ENCODE assay signal across 27 cellular contexts in genomic region chr11:74521666-74522252, GRCh38. TPM values are rescaled to one million over a fixed set of nuclear protein-coding genes. Genes with fewer than 3 reads are reported as not detected.
"Had no signal": no experiment of that assay in that cellular context is flagged by ENCODE, and none has a peak within 500 bp of the region (broad histone marks: within the 10 kb centered on the region; RNA-seq: fewer than 3 reads in every experiment).

No MANE protein-coding gene starts in this region.

- H3K27me3 Mint-ChIP-seq: activated naive CD8-positive, alpha-beta T cell had no signal

- H3K27me3 ChIP-seq: esophagus squamous epithelium, gastroesophageal sphincter had no signal

- H3K27ac ChIP-seq: epithelial cell of prostate, esophagus squamous epithelium, gastroesophageal sphincter had no signal

- H3K4me3 Mint-ChIP-seq: activated B cell treated with CpG ODN at 0.5 μM for 24 hours; activated CD4-positive, alpha-beta memory T cell treated with anti-CD3 and anti-CD28 coated beads, Interleukin-2, amount 10 ng/mL, durations not matched to agents 7 days and 5 days; activated CD4-positive, alpha-beta T cell treated with anti-CD3 and anti-CD28 coated beads, Interleukin-2, amount 10 ng/mL, durations not matched to agents 7 days and 5 days; activated naive CD8-positive, alpha-beta T cell; activated T-cell treated with anti-CD3 and anti-CD28 coated beads, Interleukin-2, amount 50 U/mL, for 24 hours; activated T-cell treated with anti-CD3 and anti-CD28 coated beads, Interleukin-2, amount 50 U/mL, for 72 hours; effector memory CD8-positive, alpha-beta T cell had no signal

- FAIRE-seq: astrocyte, colon had no signal

- H3K36me3 ChIP-seq: esophagus squamous epithelium, gastroesophageal sphincter had no signal

- H3K4me1 ChIP-seq: gastroesophageal sphincter had no signal

- H3K9me3 ChIP-seq: esophagus squamous epithelium, gastroesophageal sphincter had no signal

- H3K9me3 Mint-ChIP-seq: activated CD4-positive, alpha-beta memory T cell treated with anti-CD3 and anti-CD28 coated beads, Interleukin-2, amount 10 ng/mL, durations not matched to agents 7 days and 5 days; activated CD4-positive, alpha-beta T cell treated with anti-CD3 and anti-CD28 coated beads, Interleukin-2, amount 10 ng/mL, durations not matched to agents 7 days and 5 days; effector memory CD8-positive, alpha-beta T cell had no signal

- ATAC-seq: activated CD4-positive, CD25-positive, alpha-beta regulatory T cell treated with anti-CD3 and anti-CD28 coated beads, Interleukin-2, amount 50 U/mL, for 24 hours; activated T-cell treated with anti-CD3 and anti-CD28 coated beads, Interleukin-2, amount 50 U/mL, for 72 hours; effector memory CD8-positive, alpha-beta T cell; gastroesophageal sphincter had no signal

- DNase-seq: activated B cell treated with CpG ODN at 0.5 μM for 24 hours; activated CD4-positive, alpha-beta memory T cell treated with anti-CD3 and anti-CD28 coated beads, Interleukin-2, amount 10 ng/mL, durations not matched to agents 7 days and 5 days; activated CD4-positive, alpha-beta T cell treated with anti-CD3 and anti-CD28 coated beads, Interleukin-2, amount 10 ng/mL, durations not matched to agents 7 days and 5 days; activated CD4-positive, alpha-beta T cell treated with anti-CD3 and anti-CD28 coated beads, Interleukin-2, amount 50 U/mL, for 4 hours; activated CD8-positive, alpha-beta memory T cell treated with anti-CD3 and anti-CD28 coated beads, Interleukin-2, amount 50 U/mL, for 48 hours; activated gamma-delta T cell; activated naive CD4-positive, alpha-beta T cell treated with anti-CD3 and anti-CD28 coated beads, Interleukin-2, amount 50 U/mL, for 16 hours; activated naive CD4-positive, alpha-beta T cell treated with Interleukin-2 at 50 U/mL for 16 hours; activated T-cell treated with anti-CD3 and anti-CD28 coated beads for 4 hours; activated T-cell treated with anti-CD3 and anti-CD28 coated beads, Interleukin-2, amount 50 U/mL, for 24 hours; activated T-cell treated with anti-CD3 and anti-CD28 coated beads, Interleukin-2, amount 50 U/mL, for 72 hours; amniotic stem cell; anterior cingulate cortex; caudate nucleus; cortex of kidney; effector CD4-positive, alpha-beta T cell; effector memory CD8-positive, alpha-beta T cell; esophagus squamous epithelium; foreskin melanocyte; T-helper 2 cell had no signal

- H3K4me1 Mint-ChIP-seq: activated B cell treated with CpG ODN at 0.5 μM for 24 hours; activated CD4-positive, alpha-beta memory T cell treated with anti-CD3 and anti-CD28 coated beads, Interleukin-2, amount 10 ng/mL, durations not matched to agents 7 days and 5 days; activated CD4-positive, alpha-beta T cell treated with anti-CD3 and anti-CD28 coated beads, Interleukin-2, amount 10 ng/mL, durations not matched to agents 7 days and 5 days had no signal

- H3K27ac Mint-ChIP-seq: activated B cell treated with CpG ODN at 0.5 μM for 24 hours; activated CD4-positive, alpha-beta memory T cell treated with anti-CD3 and anti-CD28 coated beads, Interleukin-2, amount 10 ng/mL, durations not matched to agents 7 days and 5 days; activated CD4-positive, alpha-beta T cell treated with anti-CD3 and anti-CD28 coated beads, Interleukin-2, amount 10 ng/mL, durations not matched to agents 7 days and 5 days; activated naive CD8-positive, alpha-beta T cell; activated T-cell treated with anti-CD3 and anti-CD28 coated beads, Interleukin-2, amount 50 U/mL, for 24 hours; activated T-cell treated with anti-CD3 and anti-CD28 coated beads, Interleukin-2, amount 50 U/mL, for 72 hours; effector memory CD8-positive, alpha-beta T cell had no signal

- H3K36me3 Mint-ChIP-seq: activated naive CD8-positive, alpha-beta T cell had no signal

- H3K4me3 ChIP-seq: esophagus squamous epithelium, gastroesophageal sphincter had no signal

RNA-seq across cellular contexts. Expression of gene KCNE3, which starts 54.4 kb away (rescaled TPM):
- total RNA-seq: activated B cell treated with CpG ODN at 0.5 μM for 24 hours; activated CD4-positive, alpha-beta memory T cell treated with anti-CD3 and anti-CD28 coated beads, Interleukin-2, amount 10 ng/mL, durations not matched to agents 7 days and 5 days; activated CD4-positive, alpha-beta T cell treated with anti-CD3 and anti-CD28 coated beads, Interleukin-2, amount 10 ng/mL, durations not matched to agents 7 days and 5 days; activated T-cell treated with anti-CD3 and anti-CD28 coated beads, Interleukin-2, amount 50 U/mL, for 72 hours; T-helper 1 cell treated with Interleukin-12 subunit alpha and Interleukin-12 subunit beta and Interleukin-4 antibody, amounts not matched to agents 30 ng/mL and 1 ng/mL, for 36 hours had no signal
